In genomic region chr1:25907473-25908058, GRCh38 we compare ENCODE assay signal across 13 cellular contexts. TPM values are rescaled to one million over a fixed set of nuclear protein-coding genes. Genes with fewer than 3 reads are reported as not detected.
A peak's percentile ranks its signal among the peaks of the same experiment; 100 is the strongest.
DNase-seq lines count a peak whose midpoint lies in the region; TF ChIP-seq lines count a peak whose summit lies in the region.
"Had no signal": no experiment of that assay in that cellular context is flagged by ENCODE, and none has a peak within 500 bp of the region (broad histone marks: within the 10 kb centered on the region; RNA-seq: fewer than 3 reads in every experiment).

No MANE protein-coding gene starts in this region.

- no peak overlapping the region for H3K18ac ChIP-seq in neuronal stem cell (ENCODE audit: low read length)

- H3K23ac ChIP-seq in neuronal stem cell (ENCODE audit: low read depth, low read length, poor library complexity): no peak overlapping the region

- H3K4me3 ChIP-seq in breast epithelium (no peak overlapping the region), neuronal stem cell (ENCODE audit: low read length in 2 of 2) (no peak overlapping the region)

- peaks cover 30% of the 10 kb centered on the region for H3K27me3 Mint-ChIP-seq in T-helper 1 cell treated with Interleukin-12 subunit alpha and Interleukin-12 subunit beta and Interleukin-4 antibody, amounts not matched to agents 30 μg/mL and 1 μg/mL, for 36 hours (ENCODE audit: low read depth)
- peaks cover 1% of the 10 kb centered on the region; the same call in 1 of the 2 replicates for H3K27me3 Mint-ChIP-seq in HFFc6 (ENCODE audit: insufficient read depth)
- H3K27me3 Mint-ChIP-seq: stimulated activated naive CD8-positive, alpha-beta T cell treated with anti-CD3 and anti-CD28 coated beads, Interleukin-15, Interleukin-2, amounts not matched to agents 100 ng/mL and 50 ng/mL, for 24 hours had no signal

- peak overlapping the region; percentile 85 for H3K4me3 Mint-ChIP-seq in T-helper 1 cell treated with Interleukin-12 subunit alpha and Interleukin-12 subunit beta and Interleukin-4 antibody, amounts not matched to agents 30 μg/mL and 1 μg/mL, for 36 hours
- peak overlapping the region; percentile 89; the same call in 1 of the 2 replicates for H3K4me3 Mint-ChIP-seq in HFFc6

- H3K27me3 ChIP-seq in breast epithelium (no peaks in the 10 kb centered on the region), neuronal stem cell (ENCODE audit: control insufficient read depth in 3 of 3, insufficient read depth in 3 of 3, low read depth in 1 of 3, low read length in 3 of 3) (no peaks in the 10 kb centered on the region)
- H3K27me3 ChIP-seq: heart left ventricle had no signal

- H3K9me3 Mint-ChIP-seq in T-helper 1 cell treated with Interleukin-12 subunit alpha and Interleukin-12 subunit beta and Interleukin-4 antibody, amounts not matched to agents 30 μg/mL and 1 μg/mL, for 36 hours: no peaks in the 10 kb centered on the region
- H3K9me3 Mint-ChIP-seq in HFFc6: peaks cover 2% of the 10 kb centered on the region; the same call in 1 of the 2 replicates
- H3K9me3 Mint-ChIP-seq: dendritic cell treated with granulocyte-macrophage colony-stimulating factor and Interleukin-4, amounts not matched to agents 40 ng/mL and 50 ng/mL, for 4 days; stimulated activated naive CD8-positive, alpha-beta T cell treated with anti-CD3 and anti-CD28 coated beads, Interleukin-15, Interleukin-2, amounts not matched to agents 100 ng/mL and 50 ng/mL, for 24 hours had no signal

- no peak overlapping the region for H2BK120ac ChIP-seq in neuronal stem cell (ENCODE audit: low read depth, low read length)

- no peak overlapping the region for H3K4ac ChIP-seq in neuronal stem cell (ENCODE audit: low read length)

- H2AK5ac ChIP-seq in neuronal stem cell (ENCODE audit: low read depth, low read length): no peak overlapping the region

- H3K36me3 Mint-ChIP-seq in T-helper 1 cell treated with Interleukin-12 subunit alpha and Interleukin-12 subunit beta and Interleukin-4 antibody, amounts not matched to agents 30 μg/mL and 1 μg/mL, for 36 hours (ENCODE audit: low read depth): peaks cover 18% of the 10 kb centered on the region
- H3K36me3 Mint-ChIP-seq in HFFc6 (ENCODE audit: low read depth): peaks cover 9% of the 10 kb centered on the region; the same call in 1 of the 2 replicates

- TF ChIP-seq CTCF in HFFc6 (IDR thresholded peaks at IDR 0.05) (no peak), breast epithelium (IDR thresholded peaks at IDR 0.05) (no peak)

- H3K36me3 ChIP-seq in breast epithelium (no peaks in the 10 kb centered on the region), neuronal stem cell (replicated peaks in 1 of 2; ENCODE audit: control insufficient read depth in 2 of 2, insufficient read depth in 2 of 2, low read length in 2 of 2) (peaks cover 4 to 20% of the 10 kb centered on the region in 2 donors)

- H3K4me2 ChIP-seq in neuronal stem cell (ENCODE audit: insufficient read depth, low read length, poor library complexity, severe bottlenecking): no peak overlapping the region

- H3K9ac ChIP-seq in neuronal stem cell (ENCODE audit: low read depth, low read length, poor library complexity): no peak overlapping the region

- intact Hi-C loops in breast epithelium (cut with DNase I; ENCODE audit: low total_unique reads): no loop called here

- TF ChIP-seq POLR2A in breast epithelium (IDR thresholded peaks at IDR 0.05): no peak

- H3K79me1 ChIP-seq in neuronal stem cell (ENCODE audit: low read depth, low read length): peaks cover 1% of the 10 kb centered on the region

- H2BK12ac ChIP-seq in neuronal stem cell (ENCODE audit: low read length): no peak overlapping the region

- H4K91ac ChIP-seq in neuronal stem cell (ENCODE audit: low read depth, low read length, poor library complexity): peak overlapping the region; percentile 28

- H3K14ac ChIP-seq in neuronal stem cell (ENCODE audit: low read length): no peak overlapping the region

- DNase-seq in T-helper 1 cell (no peak), HFFc6 (no peak), breast epithelium (ENCODE audit: low spot score in 2 of 2) (no peak), neuronal stem cell (ENCODE audit: low spot score) (no peak), HCEC 1CT (no peak)
- DNase-seq in activated effector memory CD4-positive, alpha-beta T cell treated with anti-CD3 and anti-CD28 coated beads, Interleukin-2, amount 50 U/mL, for 16 hours: no peak
- no peak for DNase-seq in stimulated activated CD4-positive, alpha-beta T cell treated with anti-CD3 and anti-CD28 coated beads, Interleukin-2, amount 100 ng/mL, for 48 hours
- DNase-seq: AML-193, mesenchymal stem cell had no signal

- peak overlapping the region; percentile 84 for H2AFZ ChIP-seq in neuronal stem cell (ENCODE audit: low read length)

- no CpG with 5 or more reads among the region's 9 CpGs for WGBS in neuronal stem cell (ENCODE audit: extremely low coverage in 2 of 2, insufficient read length in 2 of 2, insufficient replicate concordance in 1 of 2), 2 donors

- H3K4me1 Mint-ChIP-seq in T-helper 1 cell treated with Interleukin-12 subunit alpha and Interleukin-12 subunit beta and Interleukin-4 antibody, amounts not matched to agents 30 μg/mL and 1 μg/mL, for 36 hours (ENCODE audit: low read depth): peaks cover 27% of the 10 kb centered on the region
- H3K4me1 Mint-ChIP-seq in HFFc6 (ENCODE audit: low read depth): peaks cover 58% of the 10 kb centered on the region

- H3K4me1 ChIP-seq in breast epithelium (peaks cover 0 to 4% of the 10 kb centered on the region in 2 donors), neuronal stem cell (ENCODE audit: control insufficient read depth in 2 of 2, insufficient read depth in 1 of 2, low read depth in 1 of 2, low read length in 2 of 2) (peaks cover 17 to 26% of the 10 kb centered on the region in 2 donors)

- H3K27ac Mint-ChIP-seq in T-helper 1 cell treated with Interleukin-12 subunit alpha and Interleukin-12 subunit beta and Interleukin-4 antibody, amounts not matched to agents 30 μg/mL and 1 μg/mL, for 36 hours: no peak overlapping the region
- H3K27ac Mint-ChIP-seq in HFFc6: peak overlapping the region; percentile 6; the same call in 1 of the 2 replicates
- H3K27ac Mint-ChIP-seq: dendritic cell treated with granulocyte-macrophage colony-stimulating factor and Interleukin-4, amounts not matched to agents 40 ng/mL and 50 ng/mL, for 4 days had no signal

- no peak overlapping the region for H2BK15ac ChIP-seq in neuronal stem cell (ENCODE audit: low read length)

- no peak overlapping the region for H4K8ac ChIP-seq in neuronal stem cell (ENCODE audit: low read depth, low read length)

- peak overlapping the region; percentile 59 to 68 for H3K27ac ChIP-seq in breast epithelium
- H3K27ac ChIP-seq in neuronal stem cell (replicated peaks; ENCODE audit: low read length): no peak overlapping the region

- H3K9me3 ChIP-seq in breast epithelium (no peaks in the 10 kb centered on the region), neuronal stem cell (replicated peaks in 1 of 2; ENCODE audit: control insufficient read depth in 2 of 2, insufficient read depth in 1 of 2, low read depth in 1 of 2, low read length in 2 of 2) (no peaks in the 10 kb centered on the region)
- H3K9me3 ChIP-seq: heart left ventricle had no signal

- no peak overlapping the region for H2BK5ac ChIP-seq in neuronal stem cell (ENCODE audit: low read length)

RNA-seq across cellular contexts. Expression of gene STMN1, which starts 1.3 kb away (rescaled TPM):
- total RNA-seq in HFFc6 (2021; fragmentation: NEBNext Ultra II Directional; extraction: Animal tissue kit (Norgen Biotek cat#: 25700)): 100 to 1,000 TPM; 201 to 370 (median 342) TPM
- total RNA-seq in breast epithelium: 10 to 100 TPM; 23.9 to 33.8 (median 28.4) TPM
- polyA plus RNA-seq in neuronal stem cell (2013, experiment 1 of 2): 714 TPM
- polyA plus RNA-seq in neuronal stem cell (2013, experiment 2 of 2): 708 TPM

RNA-seq across cellular contexts. Expression of gene PAQR7, which starts 32.1 kb away (rescaled TPM):
- 10 to 100 TPM; 16.0 to 19.5 (median 17.9) TPM for total RNA-seq in HFFc6 (2021; fragmentation: NEBNext Ultra II Directional; extraction: Animal tissue kit (Norgen Biotek cat#: 25700))
- total RNA-seq in breast epithelium: 1 to 10 TPM; 4.2 to 8.2 (median 7.2) TPM
- polyA plus RNA-seq in neuronal stem cell (2013, experiment 1 of 2): 2.4 TPM
- 2.3 TPM for polyA plus RNA-seq in neuronal stem cell (2013, experiment 2 of 2)

RNA-seq across cellular contexts. Expression of gene AUNIP, which starts 48.3 kb away (rescaled TPM):
- total RNA-seq in HFFc6 (2021; fragmentation: NEBNext Ultra II Directional; extraction: Animal tissue kit (Norgen Biotek cat#: 25700)): 1 to 10 TPM; 2.4 to 3.6 (median 3.2) TPM
- total RNA-seq in breast epithelium: under 1 TPM in 2 of 3 donors, not detected in 1; 0.33 to 0.88 TPM
- 7.6 TPM for polyA plus RNA-seq in neuronal stem cell (2013, experiment 1 of 2)
- polyA plus RNA-seq in neuronal stem cell (2013, experiment 2 of 2): 7.3 TPM

Comparison
In these comparisons a context has a peak if more than half of its experiments do, and no peak if none do; other contexts are left out.
1. RNA of gene STMN1, which starts 1.3 kb away (total RNA-seq): 201 to 370 TPM in HFFc6; 23.9 to 33.8 TPM in breast epithelium; every median in the first group is over 4 times any median in the second.